ENCODE assay signal across 9 cellular contexts in the genomic region with DNA sequence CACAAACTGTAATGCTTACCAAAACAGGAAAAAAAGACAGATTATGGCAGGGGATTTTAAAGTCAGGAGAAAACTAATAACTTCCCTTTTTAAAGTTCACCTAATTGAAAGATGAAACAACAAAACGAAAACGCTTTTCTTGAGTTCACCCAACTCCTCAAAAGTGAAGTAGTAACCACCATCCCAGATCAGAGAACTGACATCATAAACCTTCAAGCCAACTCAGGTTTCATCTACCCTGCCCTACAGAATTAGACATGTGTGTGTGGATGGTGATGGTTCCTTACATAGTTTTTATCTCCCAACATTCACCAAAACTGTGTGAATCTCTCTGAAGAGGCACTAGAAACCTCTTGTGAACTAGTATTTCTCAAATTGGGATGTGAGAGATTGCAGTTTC.
DNase-seq lines count a peak whose midpoint lies in the region; ATAC-seq, FAIRE-seq and TF ChIP-seq lines count a peak whose summit lies in the region.
"Had no signal": no experiment of that assay in that cellular context is flagged by ENCODE, and none has a peak within 500 bp of the region (broad histone marks: within the 10 kb centered on the region; RNA-seq: fewer than 3 reads in every experiment).

No MANE protein-coding gene starts in this region.

- H3K36me3 ChIP-seq in neutrophil: no peaks in the 10 kb centered on the region
- H3K36me3 ChIP-seq in pancreas: no peaks in the 10 kb centered on the region
- H3K36me3 ChIP-seq in mucosa of descending colon (ENCODE audit: low read depth): no peaks in the 10 kb centered on the region

- TF ChIP-seq CTCF in neutrophil (IDR thresholded peaks at IDR 0.05) (no peak), foreskin fibroblast (IDR thresholded peaks at IDR 0.05; ENCODE audit: low read depth, low read length) (no peak), pancreas (IDR thresholded peaks at IDR 0.05) (no peak), mucosa of descending colon (IDR thresholded peaks at IDR 0.05) (no peak)

- H3K4me1 ChIP-seq in neutrophil (ENCODE audit: control insufficient read depth in 1 of 2, insufficient read depth in 1 of 2, low read depth in 1 of 2, low read length in 1 of 2) (peaks cover 25 to 36% of the 10 kb centered on the region in 2 experiments), pancreas (peaks cover 3 to 7% (median 5%) of the 10 kb centered on the region in 3 donors), mucosa of descending colon (ENCODE audit: low read depth) (no peaks in the 10 kb centered on the region)

- no peaks in the 10 kb centered on the region for H3K9me3 Mint-ChIP-seq in activated CD4-positive, alpha-beta T cell treated with anti-CD3 and anti-CD28 coated beads, Interleukin-2, amount 10 ng/mL, durations not matched to agents 7 days and 5 days

- H3K27me3 ChIP-seq in neutrophil (no peaks in the 10 kb centered on the region), pancreas (no peaks in the 10 kb centered on the region)

- H3K4me1 Mint-ChIP-seq in activated CD4-positive, alpha-beta T cell treated with anti-CD3 and anti-CD28 coated beads, Interleukin-2, amount 10 ng/mL, durations not matched to agents 7 days and 5 days: peaks cover 78% of the 10 kb centered on the region

- no peak overlapping the region for H3K4me3 Mint-ChIP-seq in activated CD4-positive, alpha-beta T cell treated with anti-CD3 and anti-CD28 coated beads, Interleukin-2, amount 10 ng/mL, durations not matched to agents 7 days and 5 days

- H3K9me3 ChIP-seq in neutrophil (no peaks in the 10 kb centered on the region), pancreas (no peaks in the 10 kb centered on the region), mucosa of descending colon (no peaks in the 10 kb centered on the region)

- POLR2A ChIA-PET in activated CD4-positive, alpha-beta T cell treated with anti-CD3 and anti-CD28 coated beads, Interleukin-2, amount 10 ng/mL, durations not matched to agents 7 days and 5 days (lab: Charles Lee): no interaction called here

- no peak overlapping the region for H3K4me3 ChIP-seq in neutrophil (ENCODE audit: low read depth in 1 of 2, low read length in 1 of 2)
- H3K4me3 ChIP-seq in foreskin fibroblast (ENCODE audit: low read depth in 1 of 2, low read length in 2 of 2): no peak overlapping the region
- no peak overlapping the region for H3K4me3 ChIP-seq in pancreas
- H3K4me3 ChIP-seq in mucosa of descending colon: no peak overlapping the region

- no peak for DNase-seq in activated CD4-positive, alpha-beta T cell treated with anti-CD3 and anti-CD28 coated beads, Interleukin-2, amount 10 ng/mL, durations not matched to agents 7 days and 5 days
- DNase-seq in activated CD4-positive, alpha-beta T cell treated with anti-CD3 and anti-CD28 coated beads for 4 hours: no peak
- DNase-seq in foreskin fibroblast (no peak), pancreas (no peak), mucosa of descending colon (no peak)
- DNase-seq: effector CD4-positive, alpha-beta T cell had no signal

- no peak for FAIRE-seq in pancreas (lab: Jason Lieb, UNC)

- 84 to 98% methylated on average over 2 of the region's 2 CpGs for WGBS in pancreas, 2 donors

- peak overlapping the region; percentile 20 for H3K27ac Mint-ChIP-seq in activated CD4-positive, alpha-beta T cell treated with anti-CD3 and anti-CD28 coated beads, Interleukin-2, amount 10 ng/mL, durations not matched to agents 7 days and 5 days

- CTCF ChIA-PET in activated CD4-positive, alpha-beta T cell treated with anti-CD3 and anti-CD28 coated beads, Interleukin-2, amount 10 ng/mL, durations not matched to agents 7 days and 5 days (lab: Charles Lee): no interaction called here

- ATAC-seq in HG02588 (IDR thresholded peaks at IDR 0.05; ENCODE audit: unreplicated experiment): peak; percentile 38
- peak; percentile 49 for ATAC-seq in HG03571 (IDR thresholded peaks at IDR 0.05; ENCODE audit: unreplicated experiment)
- no peak for ATAC-seq in pancreas
- no peak for ATAC-seq in mucosa of descending colon

- peaks cover 5% of the 10 kb centered on the region for H3K36me3 Mint-ChIP-seq in activated CD4-positive, alpha-beta T cell treated with anti-CD3 and anti-CD28 coated beads, Interleukin-2, amount 10 ng/mL, durations not matched to agents 7 days and 5 days (ENCODE audit: low read depth)

- H3K27ac ChIP-seq in neutrophil (peak overlapping the region; percentile 74), pancreas (no peak overlapping the region)

- H3K27me3 Mint-ChIP-seq in activated CD4-positive, alpha-beta T cell treated with anti-CD3 and anti-CD28 coated beads, Interleukin-2, amount 10 ng/mL, durations not matched to agents 7 days and 5 days: no peaks in the 10 kb centered on the region

- intact Hi-C loops in pancreas (cut with DNase I) (no loop called here), mucosa of descending colon (cut with DNase I, micrococcal nuclease) (no loop called here)

Comparison
In these comparisons a context has a peak if more than half of its experiments do, and no peak if none do; other contexts are left out.
1. ATAC-seq: peak in HG02588 (single experiment) and HG03571 (single experiment); none in pancreas (0 of 4) and mucosa of descending colon (single experiment).